ENCODE assay signal across 1 cellular context in the genomic region with DNA sequence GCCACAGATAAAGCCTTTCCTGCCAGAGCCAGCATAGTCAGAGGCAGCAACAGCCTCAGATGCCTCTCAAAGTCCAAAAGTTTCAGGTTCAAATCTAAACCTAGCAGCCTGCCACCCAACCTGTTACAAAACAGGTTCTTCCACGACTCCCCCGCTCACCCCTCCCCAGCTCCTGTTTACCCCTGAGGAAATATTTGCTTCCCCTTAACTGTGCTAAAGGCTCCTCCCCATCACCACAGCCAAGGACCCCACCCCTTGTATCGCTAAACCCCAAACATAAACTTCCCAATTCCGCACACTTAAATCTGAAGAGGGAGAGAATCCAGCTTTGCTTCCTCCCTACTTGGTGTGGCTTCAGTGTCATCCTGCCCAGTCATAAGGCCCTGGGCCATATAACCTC.
TF ChIP-seq lines count a peak whose summit lies in the region.

No MANE protein-coding gene starts in this region.

TF ChIP-seq in HepG2, 621 proteins besides CTCF, POLR2A, EP300 and RAD21 (continued from another document and continues in another):
- TF ChIP-seq ZNF207 (IDR thresholded peaks at IDR 0.05; ENCODE audit: borderline replicate concordance) = no peak
- 0 out of 2 replicates have a peak, but pooled peaks have one; percentile 29 for TF ChIP-seq PITX1 (CRISPR knock-in tag; IDR thresholded peaks at IDR 0.05)
- TF ChIP-seq, protein P1, sequence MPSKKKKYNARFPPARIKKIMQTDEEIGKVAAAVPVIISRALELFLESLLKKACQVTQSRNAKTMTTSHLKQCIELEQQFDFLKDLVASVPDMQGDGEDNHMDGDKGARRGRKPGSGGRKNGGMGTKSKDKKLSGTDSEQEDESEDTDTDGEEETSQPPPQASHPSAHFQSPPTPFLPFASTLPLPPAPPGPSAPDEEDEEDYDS (CRISPR knock-in tag; IDR thresholded peaks at IDR 0.05) = 0 out of 2 replicates have a peak, but pooled peaks have one; percentile 16
- TF ChIP-seq MBD4 (IDR thresholded peaks at IDR 0.05; ENCODE audit: borderline replicate concordance, low read length) = no peak
- no peak for TF ChIP-seq TBL1XR1 (IDR thresholded peaks at IDR 0.05; ENCODE audit: borderline replicate concordance, low read length, partially characterized antibody)
- TF ChIP-seq SOX13 (IDR thresholded peaks at IDR 0.05) = no peak
- peak in 1 of 2 experiments; percentile 31; a peak in 1 of 4 replicates for TF ChIP-seq SOX13 (CRISPR knock-in tag; conservative IDR thresholded peaks at IDR 0.05 in 1 of 2, IDR thresholded peaks at IDR 0.05 in 1 of 2)
- TF ChIP-seq, protein P2, sequence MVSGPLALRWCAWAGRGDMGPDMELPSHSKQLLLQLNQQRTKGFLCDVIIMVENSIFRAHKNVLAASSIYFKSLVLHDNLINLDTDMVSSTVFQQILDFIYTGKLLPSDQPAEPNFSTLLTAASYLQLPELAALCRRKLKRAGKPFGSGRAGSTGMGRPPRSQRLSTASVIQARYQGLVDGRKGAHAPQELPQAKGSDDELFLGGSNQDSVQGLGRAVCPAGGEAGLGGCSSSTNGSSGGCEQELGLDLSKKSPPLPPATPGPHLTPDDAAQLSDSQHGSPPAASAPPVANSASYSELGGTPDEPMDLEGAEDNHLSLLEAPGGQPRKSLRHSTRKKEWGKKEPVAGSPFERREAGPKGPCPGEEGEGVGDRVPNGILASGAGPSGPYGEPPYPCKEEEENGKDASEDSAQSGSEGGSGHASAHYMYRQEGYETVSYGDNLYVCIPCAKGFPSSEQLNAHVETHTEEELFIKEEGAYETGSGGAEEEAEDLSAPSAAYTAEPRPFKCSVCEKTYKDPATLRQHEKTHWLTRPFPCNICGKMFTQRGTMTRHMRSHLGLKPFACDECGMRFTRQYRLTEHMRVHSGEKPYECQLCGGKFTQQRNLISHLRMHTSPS (CRISPR knock-in tag; IDR thresholded peaks at IDR 0.05; ENCODE audit: low read depth) = no peak
- peak; percentile 49; the same call in 1 of the 2 replicates for TF ChIP-seq FOXA3 (CRISPR knock-in tag; IDR thresholded peaks at IDR 0.05)
- TF ChIP-seq ZNF570 (CRISPR knock-in tag; IDR thresholded peaks at IDR 0.05; ENCODE audit: borderline replicate concordance) = no peak
- no peak for TF ChIP-seq ZNF124 (CRISPR knock-in tag; IDR thresholded peaks at IDR 0.05)
- TF ChIP-seq ZNF33B (CRISPR knock-in tag; IDR thresholded peaks at IDR 0.05) = no peak
- 0 out of 2 replicates have a peak, but pooled peaks have one; percentile 47 for TF ChIP-seq MEF2D (CRISPR knock-in tag; IDR thresholded peaks at IDR 0.05)
- no peak for TF ChIP-seq ZNF674 (CRISPR knock-in tag; IDR thresholded peaks at IDR 0.05; ENCODE audit: low read depth)
- TF ChIP-seq, protein P3, sequence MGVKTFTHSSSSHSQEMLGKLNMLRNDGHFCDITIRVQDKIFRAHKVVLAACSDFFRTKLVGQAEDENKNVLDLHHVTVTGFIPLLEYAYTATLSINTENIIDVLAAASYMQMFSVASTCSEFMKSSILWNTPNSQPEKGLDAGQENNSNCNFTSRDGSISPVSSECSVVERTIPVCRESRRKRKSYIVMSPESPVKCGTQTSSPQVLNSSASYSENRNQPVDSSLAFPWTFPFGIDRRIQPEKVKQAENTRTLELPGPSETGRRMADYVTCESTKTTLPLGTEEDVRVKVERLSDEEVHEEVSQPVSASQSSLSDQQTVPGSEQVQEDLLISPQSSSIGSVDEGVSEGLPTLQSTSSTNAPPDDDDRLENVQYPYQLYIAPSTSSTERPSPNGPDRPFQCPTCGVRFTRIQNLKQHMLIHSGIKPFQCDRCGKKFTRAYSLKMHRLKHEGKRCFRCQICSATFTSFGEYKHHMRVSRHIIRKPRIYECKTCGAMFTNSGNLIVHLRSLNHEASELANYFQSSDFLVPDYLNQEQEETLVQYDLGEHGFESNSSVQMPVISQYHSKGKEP (CRISPR knock-in tag; IDR thresholded peaks at IDR 0.05) = no peak
- no peak for TF ChIP-seq FOXM1 (CRISPR knock-in tag; IDR thresholded peaks at IDR 0.05)
- TF ChIP-seq, protein P4, sequence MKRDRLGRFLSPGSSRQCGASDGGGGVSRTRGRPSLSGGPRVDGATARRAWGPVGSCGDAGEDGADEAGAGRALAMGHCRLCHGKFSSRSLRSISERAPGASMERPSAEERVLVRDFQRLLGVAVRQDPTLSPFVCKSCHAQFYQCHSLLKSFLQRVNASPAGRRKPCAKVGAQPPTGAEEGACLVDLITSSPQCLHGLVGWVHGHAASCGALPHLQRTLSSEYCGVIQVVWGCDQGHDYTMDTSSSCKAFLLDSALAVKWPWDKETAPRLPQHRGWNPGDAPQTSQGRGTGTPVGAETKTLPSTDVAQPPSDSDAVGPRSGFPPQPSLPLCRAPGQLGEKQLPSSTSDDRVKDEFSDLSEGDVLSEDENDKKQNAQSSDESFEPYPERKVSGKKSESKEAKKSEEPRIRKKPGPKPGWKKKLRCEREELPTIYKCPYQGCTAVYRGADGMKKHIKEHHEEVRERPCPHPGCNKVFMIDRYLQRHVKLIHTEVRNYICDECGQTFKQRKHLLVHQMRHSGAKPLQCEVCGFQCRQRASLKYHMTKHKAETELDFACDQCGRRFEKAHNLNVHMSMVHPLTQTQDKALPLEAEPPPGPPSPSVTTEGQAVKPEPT (CRISPR knock-in tag; IDR thresholded peaks at IDR 0.05; ENCODE audit: low read depth) = no peak
- no peak for TF ChIP-seq PLRG1 (conservative IDR thresholded peaks at IDR 0.05)
- no peak for TF ChIP-seq U2AF1 (optimal IDR thresholded peaks at IDR 0.05; ENCODE audit: low read depth, low read length)
- no peak for TF ChIP-seq NFIB (CRISPR knock-in tag; IDR thresholded peaks at IDR 0.05; ENCODE audit: borderline replicate concordance)
- peak; percentile 59 for TF ChIP-seq ZNF263 (CRISPR knock-in tag; IDR thresholded peaks at IDR 0.05)
- TF ChIP-seq CBFB (CRISPR knock-in tag; IDR thresholded peaks at IDR 0.05) = no peak
- TF ChIP-seq, protein P5, sequence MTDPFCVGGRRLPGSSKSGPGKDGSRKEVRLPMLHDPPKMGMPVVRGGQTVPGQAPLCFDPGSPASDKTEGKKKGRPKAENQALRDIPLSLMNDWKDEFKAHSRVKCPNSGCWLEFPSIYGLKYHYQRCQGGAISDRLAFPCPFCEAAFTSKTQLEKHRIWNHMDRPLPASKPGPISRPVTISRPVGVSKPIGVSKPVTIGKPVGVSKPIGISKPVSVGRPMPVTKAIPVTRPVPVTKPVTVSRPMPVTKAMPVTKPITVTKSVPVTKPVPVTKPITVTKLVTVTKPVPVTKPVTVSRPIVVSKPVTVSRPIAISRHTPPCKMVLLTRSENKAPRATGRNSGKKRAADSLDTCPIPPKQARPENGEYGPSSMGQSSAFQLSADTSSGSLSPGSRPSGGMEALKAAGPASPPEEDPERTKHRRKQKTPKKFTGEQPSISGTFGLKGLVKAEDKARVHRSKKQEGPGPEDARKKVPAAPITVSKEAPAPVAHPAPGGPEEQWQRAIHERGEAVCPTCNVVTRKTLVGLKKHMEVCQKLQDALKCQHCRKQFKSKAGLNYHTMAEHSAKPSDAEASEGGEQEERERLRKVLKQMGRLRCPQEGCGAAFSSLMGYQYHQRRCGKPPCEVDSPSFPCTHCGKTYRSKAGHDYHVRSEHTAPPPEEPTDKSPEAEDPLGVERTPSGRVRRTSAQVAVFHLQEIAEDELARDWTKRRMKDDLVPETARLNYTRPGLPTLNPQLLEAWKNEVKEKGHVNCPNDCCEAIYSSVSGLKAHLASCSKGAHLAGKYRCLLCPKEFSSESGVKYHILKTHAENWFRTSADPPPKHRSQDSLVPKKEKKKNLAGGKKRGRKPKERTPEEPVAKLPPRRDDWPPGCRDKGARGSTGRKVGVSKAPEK (CRISPR knock-in tag; IDR thresholded peaks at IDR 0.05; ENCODE audit: borderline replicate concordance) = no peak
- peak; percentile 23; the same call in 1 of the 2 replicates for TF ChIP-seq PHF21A (CRISPR knock-in tag; IDR thresholded peaks at IDR 0.05)
- TF ChIP-seq ZNF350 (CRISPR knock-in tag; IDR thresholded peaks at IDR 0.05; ENCODE audit: borderline replicate concordance, low read depth) = no peak; the same call in 1 of the 2 replicates
- TF ChIP-seq ZNF709 (CRISPR knock-in tag; IDR thresholded peaks at IDR 0.05) = 0 out of 2 replicates have a peak, but pooled peaks have one; percentile 19
- TF ChIP-seq, protein P6, sequence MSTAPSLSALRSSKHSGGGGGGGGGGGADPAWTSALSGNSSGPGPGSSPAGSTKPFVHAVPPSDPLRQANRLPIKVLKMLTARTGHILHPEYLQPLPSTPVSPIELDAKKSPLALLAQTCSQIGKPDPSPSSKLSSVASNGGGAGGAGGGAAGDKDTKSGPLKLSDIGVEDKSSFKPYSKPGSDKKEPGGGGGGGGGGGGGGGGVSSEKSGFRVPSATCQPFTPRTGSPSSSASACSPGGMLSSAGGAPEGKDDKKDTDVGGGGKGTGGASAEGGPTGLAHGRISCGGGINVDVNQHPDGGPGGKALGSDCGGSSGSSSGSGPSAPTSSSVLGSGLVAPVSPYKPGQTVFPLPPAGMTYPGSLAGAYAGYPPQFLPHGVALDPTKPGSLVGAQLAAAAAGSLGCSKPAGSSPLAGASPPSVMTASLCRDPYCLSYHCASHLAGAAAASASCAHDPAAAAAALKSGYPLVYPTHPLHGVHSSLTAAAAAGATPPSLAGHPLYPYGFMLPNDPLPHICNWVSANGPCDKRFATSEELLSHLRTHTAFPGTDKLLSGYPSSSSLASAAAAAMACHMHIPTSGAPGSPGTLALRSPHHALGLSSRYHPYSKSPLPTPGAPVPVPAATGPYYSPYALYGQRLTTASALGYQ (CRISPR knock-in tag; IDR thresholded peaks at IDR 0.05) = 0 out of 2 replicates have a peak, but pooled peaks have one; percentile 20
- TF ChIP-seq ZMYM3 (CRISPR knock-in tag; IDR thresholded peaks at IDR 0.05) = no peak; the same call in 1 of the 2 replicates
- TF ChIP-seq ZMYM2 (CRISPR knock-in tag; IDR thresholded peaks at IDR 0.05) = no peak
- no peak for TF ChIP-seq JUNB (CRISPR knock-in tag; IDR thresholded peaks at IDR 0.05; ENCODE audit: borderline replicate concordance)
- TF ChIP-seq, protein P7, sequence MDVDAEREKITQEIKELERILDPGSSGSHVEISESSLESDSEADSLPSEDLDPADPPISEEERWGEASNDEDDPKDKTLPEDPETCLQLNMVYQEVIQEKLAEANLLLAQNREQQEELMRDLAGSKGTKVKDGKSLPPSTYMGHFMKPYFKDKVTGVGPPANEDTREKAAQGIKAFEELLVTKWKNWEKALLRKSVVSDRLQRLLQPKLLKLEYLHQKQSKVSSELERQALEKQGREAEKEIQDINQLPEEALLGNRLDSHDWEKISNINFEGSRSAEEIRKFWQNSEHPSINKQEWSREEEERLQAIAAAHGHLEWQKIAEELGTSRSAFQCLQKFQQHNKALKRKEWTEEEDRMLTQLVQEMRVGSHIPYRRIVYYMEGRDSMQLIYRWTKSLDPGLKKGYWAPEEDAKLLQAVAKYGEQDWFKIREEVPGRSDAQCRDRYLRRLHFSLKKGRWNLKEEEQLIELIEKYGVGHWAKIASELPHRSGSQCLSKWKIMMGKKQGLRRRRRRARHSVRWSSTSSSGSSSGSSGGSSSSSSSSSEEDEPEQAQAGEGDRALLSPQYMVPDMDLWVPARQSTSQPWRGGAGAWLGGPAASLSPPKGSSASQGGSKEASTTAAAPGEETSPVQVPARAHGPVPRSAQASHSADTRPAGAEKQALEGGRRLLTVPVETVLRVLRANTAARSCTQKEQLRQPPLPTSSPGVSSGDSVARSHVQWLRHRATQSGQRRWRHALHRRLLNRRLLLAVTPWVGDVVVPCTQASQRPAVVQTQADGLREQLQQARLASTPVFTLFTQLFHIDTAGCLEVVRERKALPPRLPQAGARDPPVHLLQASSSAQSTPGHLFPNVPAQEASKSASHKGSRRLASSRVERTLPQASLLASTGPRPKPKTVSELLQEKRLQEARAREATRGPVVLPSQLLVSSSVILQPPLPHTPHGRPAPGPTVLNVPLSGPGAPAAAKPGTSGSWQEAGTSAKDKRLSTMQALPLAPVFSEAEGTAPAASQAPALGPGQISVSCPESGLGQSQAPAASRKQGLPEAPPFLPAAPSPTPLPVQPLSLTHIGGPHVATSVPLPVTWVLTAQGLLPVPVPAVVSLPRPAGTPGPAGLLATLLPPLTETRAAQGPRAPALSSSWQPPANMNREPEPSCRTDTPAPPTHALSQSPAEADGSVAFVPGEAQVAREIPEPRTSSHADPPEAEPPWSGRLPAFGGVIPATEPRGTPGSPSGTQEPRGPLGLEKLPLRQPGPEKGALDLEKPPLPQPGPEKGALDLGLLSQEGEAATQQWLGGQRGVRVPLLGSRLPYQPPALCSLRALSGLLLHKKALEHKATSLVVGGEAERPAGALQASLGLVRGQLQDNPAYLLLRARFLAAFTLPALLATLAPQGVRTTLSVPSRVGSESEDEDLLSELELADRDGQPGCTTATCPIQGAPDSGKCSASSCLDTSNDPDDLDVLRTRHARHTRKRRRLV (CRISPR knock-in tag; IDR thresholded peaks at IDR 0.05) = no peak
- TF ChIP-seq CBX1 (IDR thresholded peaks at IDR 0.05; ENCODE audit: low read depth) = no peak
- TF ChIP-seq, protein P8, sequence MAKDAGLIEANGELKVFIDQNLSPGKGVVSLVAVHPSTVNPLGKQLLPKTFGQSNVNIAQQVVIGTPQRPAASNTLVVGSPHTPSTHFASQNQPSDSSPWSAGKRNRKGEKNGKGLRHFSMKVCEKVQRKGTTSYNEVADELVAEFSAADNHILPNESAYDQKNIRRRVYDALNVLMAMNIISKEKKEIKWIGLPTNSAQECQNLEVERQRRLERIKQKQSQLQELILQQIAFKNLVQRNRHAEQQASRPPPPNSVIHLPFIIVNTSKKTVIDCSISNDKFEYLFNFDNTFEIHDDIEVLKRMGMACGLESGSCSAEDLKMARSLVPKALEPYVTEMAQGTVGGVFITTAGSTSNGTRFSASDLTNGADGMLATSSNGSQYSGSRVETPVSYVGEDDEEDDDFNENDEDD (CRISPR knock-in tag; IDR thresholded peaks at IDR 0.05; ENCODE audit: borderline replicate concordance) = no peak
- TF ChIP-seq ZSCAN25 (CRISPR knock-in tag; IDR thresholded peaks at IDR 0.05) = no peak
- TF ChIP-seq ZNF772 (CRISPR knock-in tag; IDR thresholded peaks at IDR 0.05) = no peak
- no peak for TF ChIP-seq ZNF678 (CRISPR knock-in tag; IDR thresholded peaks at IDR 0.05)
- TF ChIP-seq HOXA7 (CRISPR knock-in tag; IDR thresholded peaks at IDR 0.05) = no peak
- TF ChIP-seq, protein P9, sequence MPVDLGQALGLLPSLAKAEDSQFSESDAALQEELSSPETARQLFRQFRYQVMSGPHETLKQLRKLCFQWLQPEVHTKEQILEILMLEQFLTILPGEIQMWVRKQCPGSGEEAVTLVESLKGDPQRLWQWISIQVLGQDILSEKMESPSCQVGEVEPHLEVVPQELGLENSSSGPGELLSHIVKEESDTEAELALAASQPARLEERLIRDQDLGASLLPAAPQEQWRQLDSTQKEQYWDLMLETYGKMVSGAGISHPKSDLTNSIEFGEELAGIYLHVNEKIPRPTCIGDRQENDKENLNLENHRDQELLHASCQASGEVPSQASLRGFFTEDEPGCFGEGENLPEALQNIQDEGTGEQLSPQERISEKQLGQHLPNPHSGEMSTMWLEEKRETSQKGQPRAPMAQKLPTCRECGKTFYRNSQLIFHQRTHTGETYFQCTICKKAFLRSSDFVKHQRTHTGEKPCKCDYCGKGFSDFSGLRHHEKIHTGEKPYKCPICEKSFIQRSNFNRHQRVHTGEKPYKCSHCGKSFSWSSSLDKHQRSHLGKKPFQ (CRISPR knock-in tag; IDR thresholded peaks at IDR 0.05; ENCODE audit: insufficient replicate concordance) = no peak
- TF ChIP-seq MED1 (CRISPR knock-in tag; IDR thresholded peaks at IDR 0.05) = peak; percentile 49
- TF ChIP-seq RCOR2 (CRISPR knock-in tag; IDR thresholded peaks at IDR 0.05) = no peak
- TF ChIP-seq NFRKB (IDR thresholded peaks at IDR 0.05) = no peak
- peak; percentile 6; the same call in 1 of the 2 replicates for TF ChIP-seq MYC (CRISPR knock-in tag; IDR thresholded peaks at IDR 0.05; ENCODE audit: borderline replicate concordance)
- TF ChIP-seq HDAC2 (CRISPR knock-in tag; IDR thresholded peaks at IDR 0.05) = 0 out of 2 replicates have a peak, but pooled peaks have one; percentile 40
- no peak for TF ChIP-seq AGO1 (IDR thresholded peaks at IDR 0.05; ENCODE audit: low read depth, low read length, poor library complexity, severe bottlenecking)
- TF ChIP-seq, protein P10, sequence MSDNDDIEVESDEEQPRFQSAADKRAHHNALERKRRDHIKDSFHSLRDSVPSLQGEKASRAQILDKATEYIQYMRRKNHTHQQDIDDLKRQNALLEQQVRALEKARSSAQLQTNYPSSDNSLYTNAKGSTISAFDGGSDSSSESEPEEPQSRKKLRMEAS (IDR thresholded peaks at IDR 0.05) = no peak
